ENCODE assay signal across 7 cellular contexts in genomic region chr3:96467639-96468038, GRCh38.
"Had no signal": no experiment of that assay in that cellular context is flagged by ENCODE, and none has a peak within 500 bp of the region (broad histone marks: within the 10 kb centered on the region; RNA-seq: fewer than 3 reads in every experiment).

No MANE protein-coding gene starts in this region.

- DNase-seq: GM23248, GOT3, H7, HFFc6, KBM-7 had no signal

- H2AFZ ChIP-seq: GM23248 had no signal

- H3K4me1 ChIP-seq: HAP-1 had no signal

- H3K27ac ChIP-seq: GM23248 had no signal

- ATAC-seq: HCT116 had no signal

- H3K36me3 ChIP-seq: HAP-1 had no signal

- H3K9ac ChIP-seq: GM23248 had no signal

- H3K4me3 ChIP-seq: GM23248, HAP-1 had no signal

- H3K9me3 ChIP-seq: HAP-1 had no signal
